Comparison of ENCODE assay signal across 1 cellular context in genomic region chr1:36149973-36150295, GRCh38.
TF ChIP-seq lines count a peak whose summit lies in the region.

No MANE protein-coding gene starts in this region.

TF ChIP-seq in HEK293, 187 proteins besides CTCF, POLR2A, EP300 and RAD21 (continued from another document):
- TF ChIP-seq ZNF600 (tag by site-specific recombination; IDR thresholded peaks at IDR 0.05) (peak; percentile 82; the same call in 1 of the 2 replicates), SCRT2 (tag by site-specific recombination; IDR thresholded peaks at IDR 0.05) (peak; percentile 92), BCL11A (tag by site-specific recombination; IDR thresholded peaks at IDR 0.05; ENCODE audit: low read depth) (0 out of 2 replicates have a peak, but pooled peaks have one; percentile 3), ZNF341 (tag by site-specific recombination; IDR thresholded peaks at IDR 0.05; ENCODE audit: low read depth) (peak; percentile 39; the same call in 1 of the 2 replicates), HOXA7 (CRISPR knock-in tag; IDR thresholded peaks at IDR 0.05; ENCODE audit: borderline replicate concordance) (no peak)
TF ChIP-seq in HEK293: peak in this region for 8.
